In the genomic region with DNA sequence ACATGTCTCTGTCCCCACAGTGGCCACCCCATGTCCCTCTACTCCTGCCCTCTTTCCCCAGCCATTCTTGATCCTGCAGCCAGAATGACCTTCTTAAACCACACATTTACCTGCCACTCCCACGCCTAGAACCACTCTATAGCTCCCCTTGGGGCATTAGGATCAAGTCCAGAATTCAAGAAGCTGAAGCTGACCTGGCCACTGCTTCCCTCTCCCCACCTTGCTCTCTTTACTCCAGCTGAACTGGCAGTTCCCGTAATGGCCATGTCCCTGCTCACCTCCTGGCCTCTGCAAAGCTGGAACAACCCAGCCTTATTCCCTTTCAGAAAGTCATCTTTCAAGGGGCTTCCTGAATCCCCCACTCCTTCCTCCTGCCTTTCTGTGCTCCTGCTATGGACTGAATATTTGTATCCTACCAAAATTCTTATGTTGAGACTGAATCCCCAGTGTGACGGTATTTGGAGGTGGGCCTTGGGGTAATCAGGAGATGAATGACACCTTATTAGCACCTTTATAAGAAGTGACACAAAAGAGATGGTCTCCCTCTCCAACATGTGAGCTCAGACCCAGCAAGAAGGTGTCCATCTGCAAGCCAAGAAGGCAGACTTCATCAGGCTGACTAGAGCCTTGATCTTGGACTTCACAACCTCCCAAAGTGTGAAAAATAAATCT, we compare ENCODE assay signal across 9 cellular contexts. TPM values are rescaled to one million over a fixed set of nuclear protein-coding genes. Genes with fewer than 3 reads are reported as not detected.
DNase-seq lines count a peak whose midpoint lies in the region; ATAC-seq and TF ChIP-seq lines count a peak whose summit lies in the region.
"Had no signal": no experiment of that assay in that cellular context is flagged by ENCODE, and none has a peak within 500 bp of the region (broad histone marks: within the 10 kb centered on the region; RNA-seq: fewer than 3 reads in every experiment).

No MANE protein-coding gene starts in this region.

- H3K36me3 Mint-ChIP-seq in mesothelial cell of epicardium = peaks cover 7% of the 10 kb centered on the region

- H3K36me3 ChIP-seq in cardiac muscle cell (peaks cover 17% of the 10 kb centered on the region), ascending aorta (peaks cover 18 to 19% of the 10 kb centered on the region in 2 donors), upper lobe of left lung (peaks cover 5 to 59% (median 22%) of the 10 kb centered on the region in 4 donors), ovary (no peaks in the 10 kb centered on the region)

- intact Hi-C loops in left cardiac atrium (cut with DNase I) (no loop called here), ascending aorta (cut with DNase I) (no loop called here), ovary (cut with DNase I) (loop anchor here in 2 of 4 donors (5.0 kb wide), 2 partner anchors 38 to 42 kb away; a partner anchor contains a TSS)

- H3K4me3 Mint-ChIP-seq in mesothelial cell of epicardium = peak overlapping the region; percentile 97

- TF ChIP-seq CTCF in cardiac muscle cell (IDR thresholded peaks at IDR 0.05; ENCODE audit: low read depth, low read length) (no peak), ascending aorta (IDR thresholded peaks at IDR 0.05) (no peak), mesothelial cell of epicardium (IDR thresholded peaks at IDR 0.05; ENCODE audit: unreplicated experiment) (no peak), upper lobe of left lung (IDR thresholded peaks at IDR 0.05) (no peak), ovary (IDR thresholded peaks at IDR 0.05) (no peak)

- no peaks in the 10 kb centered on the region for H3K27me3 Mint-ChIP-seq in mesothelial cell of epicardium (ENCODE audit: low read depth)

- H3K27me3 ChIP-seq in cardiac muscle cell (no peaks in the 10 kb centered on the region), ascending aorta (no peaks in the 10 kb centered on the region), upper lobe of left lung (no peaks in the 10 kb centered on the region), ovary (no peaks in the 10 kb centered on the region)

- H3K4me1 ChIP-seq in cardiac muscle cell (ENCODE audit: low read depth) = peaks cover 58% of the 10 kb centered on the region
- peaks cover 41 to 48% of the 10 kb centered on the region in 2 donors for H3K4me1 ChIP-seq in ascending aorta
- peaks cover 68 to 84% (median 81%) of the 10 kb centered on the region in 4 donors for H3K4me1 ChIP-seq in upper lobe of left lung
- H3K4me1 ChIP-seq in ovary (ENCODE audit: insufficient read depth) = peaks cover 38% of the 10 kb centered on the region

- H3K9me3 ChIP-seq in cardiac muscle cell (ENCODE audit: low read depth) = no peaks in the 10 kb centered on the region
- H3K9me3 ChIP-seq in ascending aorta = no peaks in the 10 kb centered on the region
- H3K9me3 ChIP-seq in upper lobe of left lung = no peaks in the 10 kb centered on the region
- H3K9me3 ChIP-seq in ovary = no peaks in the 10 kb centered on the region

- DNase-seq in cardiac muscle cell (ENCODE audit: low read depth in 1 of 2, low spot score in 1 of 2) = no peak
- no peak for DNase-seq in left cardiac atrium
- no peak for DNase-seq in ascending aorta (ENCODE audit: low spot score in 2 of 2)
- DNase-seq in mesothelial cell of epicardium (ENCODE audit: low spot score in 2 of 2, unreplicated experiment in 2 of 2) = no peak
- DNase-seq in upper lobe of left lung = no peak
- DNase-seq in DMS79 (lab: John Stamatoyannopoulos, UW) = no peak
- no peak for DNase-seq in ovary

- WGBS in upper lobe of left lung, 2 donors = 54 to 66% methylated on average over 3 of the region's 3 CpGs
- 86 to 90% (median 90%) methylated on average over 3 of the region's 3 CpGs for WGBS in ovary, 3 donors

- peak overlapping the region; percentile 96 for H3K27ac ChIP-seq in cardiac muscle cell
- H3K27ac ChIP-seq in ascending aorta = peak overlapping the region; percentile 97 to 99
- H3K27ac ChIP-seq in upper lobe of left lung = peak overlapping the region; percentile 99 to 100 (median 100)
- H3K27ac ChIP-seq in ovary = peak overlapping the region in 1 of 2 donors; percentile 95

- H3K27ac Mint-ChIP-seq in mesothelial cell of epicardium = peak overlapping the region; percentile 99

- TF ChIP-seq EP300 in upper lobe of left lung (IDR thresholded peaks at IDR 0.05) (peak in 1 of 4 donors; percentile 66), ovary (IDR thresholded peaks at IDR 0.05) (no peak)

- peaks cover 77% of the 10 kb centered on the region for H3K4me1 Mint-ChIP-seq in mesothelial cell of epicardium

- no peak overlapping the region for H3K4me3 ChIP-seq in cardiac muscle cell
- H3K4me3 ChIP-seq in ascending aorta = peak overlapping the region in 1 of 2 donors; percentile 91
- peak overlapping the region; percentile 32 to 91 (median 72) for H3K4me3 ChIP-seq in upper lobe of left lung
- H3K4me3 ChIP-seq in ovary = no peak overlapping the region

- H3K9me3 Mint-ChIP-seq in mesothelial cell of epicardium = no peaks in the 10 kb centered on the region

- TF ChIP-seq POLR2A in upper lobe of left lung (IDR thresholded peaks at IDR 0.05) (peak in 1 of 4 donors; percentile 10), ovary (IDR thresholded peaks at IDR 0.05) (no peak)

- no peak for ATAC-seq in left cardiac atrium
- ATAC-seq in upper lobe of left lung (ENCODE audit: low FRiP score in 2 of 2) = no peak
- ATAC-seq in HG02678 (IDR thresholded peaks at IDR 0.05; ENCODE audit: unreplicated experiment) = no peak

RNA-seq across cellular contexts. Expression of a gene that starts 3.8 kb away (rescaled TPM):
- total RNA-seq in cardiac muscle cell = 11.0 and 13.6 TPM in 2 replicates
- polyA plus RNA-seq in cardiac muscle cell = 9.6 and 11.7 TPM in 2 replicates
- 10 to 100 TPM; 20.5 to 41.6 TPM for total RNA-seq in left cardiac atrium
- 176 TPM for total RNA-seq in ascending aorta
- 42.7 to 44.7 TPM (median 43.9 TPM) in 3 replicates for total RNA-seq in mesothelial cell of epicardium
- total RNA-seq in upper lobe of left lung = 100 to 1,000 TPM in 1 of 6 donors, 10 to 100 TPM in 5; 32.5 to 128 (median 82.4) TPM
- 100 to 1,000 TPM in 2 of 7 donors, 10 to 100 TPM in 5; 22.4 to 118 (median 54.9) TPM for total RNA-seq in ovary
- 10 to 100 TPM in 1 of 2 donors, 1 to 10 TPM in 1; 6.5 to 24.7 TPM for polyA plus RNA-seq in ovary

RNA-seq across cellular contexts. Expression of a gene that starts 42.2 kb away (rescaled TPM):
- total RNA-seq in cardiac muscle cell (2.7 and 3.1 TPM in 2 replicates), left cardiac atrium (1 to 10 TPM; 1.8 to 2.5 TPM), ascending aorta (0.43 TPM), mesothelial cell of epicardium (10.2 to 12.7 TPM (median 12.3 TPM) in 3 replicates), upper lobe of left lung (10 to 100 TPM in 4 of 6 donors, 1 to 10 TPM in 2; 7.4 to 52.4 (median 14.3) TPM), ovary (10 to 100 TPM in 3 of 7 donors, 1 to 10 TPM in 4; 4.8 to 21.4 (median 9.1) TPM)
- polyA plus RNA-seq in cardiac muscle cell (2.9 and 4.2 TPM in 2 replicates), ovary (1 to 10 TPM; 4.2 to 4.8 TPM)

RNA-seq across cellular contexts. Expression of a gene that starts 42.2 kb away (rescaled TPM):
- total RNA-seq in cardiac muscle cell (128 and 135 TPM in 2 replicates), left cardiac atrium (10 to 100 TPM; 39.0 to 49.1 TPM), ascending aorta (186 TPM), mesothelial cell of epicardium (70.8 to 71.5 TPM (median 71.1 TPM) in 3 replicates), upper lobe of left lung (10 to 100 TPM; 71.1 to 99.5 (median 79.8) TPM), ovary (10 to 100 TPM; 38.0 to 54.5 (median 47.8) TPM)
- polyA plus RNA-seq in cardiac muscle cell (69.3 and 70.3 TPM in 2 replicates), ovary (10 to 100 TPM; 31.4 to 32.5 TPM)

RNA-seq across cellular contexts. Expression of a gene that starts 42.8 kb away (rescaled TPM):
- total RNA-seq in cardiac muscle cell (195 and 315 TPM in 2 replicates), left cardiac atrium (100 to 1,000 TPM; 160 to 242 TPM), ascending aorta (not detected), mesothelial cell of epicardium (not detected in 3 replicates), upper lobe of left lung (1 to 10 TPM in 1 of 6 donors, under 1 TPM in 2, not detected in 3; 0.07 to 1.2 (median 0.10) TPM), ovary (under 1 TPM in 2 of 7 donors, not detected in 5; 0.10 to 0.11 TPM)
- polyA plus RNA-seq in cardiac muscle cell (136 and 199 TPM in 2 replicates), ovary (under 1 TPM; 0.04 to 0.13 TPM)
- total RNA-seq: bronchial epithelial cell had no signal

Comparison
In these comparisons a context has a peak if more than half of its experiments do, and no peak if none do; other contexts are left out.
1. H3K4me3 ChIP-seq: peak in upper lobe of left lung (4 of 4); none in cardiac muscle cell (single experiment) and ovary (single experiment).